ENCODE assay signal across 24 cellular contexts in genomic region chr10:25831138-25831537, GRCh38.
"Had no signal": no experiment of that assay in that cellular context is flagged by ENCODE, and none has a peak within 500 bp of the region (broad histone marks: within the 10 kb centered on the region; RNA-seq: fewer than 3 reads in every experiment).

No MANE protein-coding gene starts in this region.

- ATAC-seq: activated CD8-positive, alpha-beta T cell treated with anti-CD3 and anti-CD28 coated beads for 36 hours; activated naive CD8-positive, alpha-beta T cell treated with anti-CD3 and anti-CD28 coated beads, Interleukin-2, amount 50 U/mL, for 24 hours; activated T-cell treated with anti-CD3 and anti-CD28 coated beads, Interleukin-2, amount 50 U/mL, for 4 hours; activated T-helper 17 cell treated with anti-CD3 and anti-CD28 coated beads, Interleukin-2, amount 50 U/mL, for 72 hours; heart right ventricle; left colon; naive thymus-derived CD4-positive, alpha-beta T cell; sciatic nerve; stimulated activated naive CD8-positive, alpha-beta T cell treated with anti-CD3 and anti-CD28 coated beads, Interleukin-15, Interleukin-2, amounts not matched to agents 100 U/mL and 50 U/mL, for 24 hours had no signal

- H3K9ac ChIP-seq: neural progenitor cell had no signal

- H3K27ac ChIP-seq: esophagus squamous epithelium, heart right ventricle, neural progenitor cell, skin epidermis, testis, transverse colon had no signal

- H3K4me3 ChIP-seq: esophagus squamous epithelium, heart right ventricle, neural progenitor cell, skin epidermis, testis, transverse colon had no signal

- H3K9me3 Mint-ChIP-seq: activated CD8-positive, alpha-beta T cell treated with anti-CD3 and anti-CD28 coated beads for 36 hours; activated naive CD4-positive, alpha-beta T cell treated with anti-CD3 and anti-CD28 coated beads, Interleukin-2, amount 50 U/mL, for 24 hours; activated T-helper 17 cell treated with anti-CD3 and anti-CD28 coated beads, Interleukin-2, amount 50 U/mL, for 72 hours had no signal

- H3K27me3 ChIP-seq: esophagus squamous epithelium, neural progenitor cell, testis, transverse colon had no signal

- H3K27ac Mint-ChIP-seq: activated CD4-positive, alpha-beta T cell treated with anti-CD3 and anti-CD28 coated beads, Interleukin-2, amount 10 ng/mL, durations not matched to agents 7 days and 5 days; activated CD8-positive, alpha-beta T cell treated with anti-CD3 and anti-CD28 coated beads for 36 hours; activated naive CD4-positive, alpha-beta T cell treated with anti-CD3 and anti-CD28 coated beads, Interleukin-2, amount 50 U/mL, for 24 hours; activated naive CD8-positive, alpha-beta T cell treated with anti-CD3 and anti-CD28 coated beads, Interleukin-2, amount 50 U/mL, for 24 hours; activated T-helper 17 cell treated with anti-CD3 and anti-CD28 coated beads, Interleukin-2, amount 50 U/mL, for 72 hours; memory B cell; naive thymus-derived CD4-positive, alpha-beta T cell; neural progenitor cell had no signal

- H3K4me3 Mint-ChIP-seq: activated CD4-positive, alpha-beta T cell treated with anti-CD3 and anti-CD28 coated beads, Interleukin-2, amount 10 ng/mL, durations not matched to agents 7 days and 5 days; activated CD8-positive, alpha-beta T cell treated with anti-CD3 and anti-CD28 coated beads for 36 hours; activated naive CD4-positive, alpha-beta T cell treated with anti-CD3 and anti-CD28 coated beads, Interleukin-2, amount 50 U/mL, for 24 hours; activated naive CD8-positive, alpha-beta T cell treated with anti-CD3 and anti-CD28 coated beads, Interleukin-2, amount 50 U/mL, for 24 hours; activated T-cell treated with anti-CD3 and anti-CD28 coated beads, Interleukin-2, amount 50 U/mL, for 4 hours; activated T-helper 17 cell treated with anti-CD3 and anti-CD28 coated beads, Interleukin-2, amount 50 U/mL, for 72 hours; memory B cell; naive thymus-derived CD4-positive, alpha-beta T cell; neural progenitor cell had no signal

- H3K4me1 Mint-ChIP-seq: activated CD4-positive, alpha-beta T cell treated with anti-CD3 and anti-CD28 coated beads, Interleukin-2, amount 10 ng/mL, durations not matched to agents 7 days and 5 days; activated naive CD4-positive, alpha-beta T cell treated with anti-CD3 and anti-CD28 coated beads, Interleukin-2, amount 50 U/mL, for 24 hours; activated naive CD8-positive, alpha-beta T cell treated with anti-CD3 and anti-CD28 coated beads, Interleukin-2, amount 50 U/mL, for 24 hours; activated T-helper 17 cell treated with anti-CD3 and anti-CD28 coated beads, Interleukin-2, amount 50 U/mL, for 72 hours; memory B cell; naive thymus-derived CD4-positive, alpha-beta T cell had no signal

- H3K4me1 ChIP-seq: esophagus squamous epithelium, heart right ventricle, testis, transverse colon had no signal

- DNase-seq: activated CD4-positive, alpha-beta T cell treated with anti-CD3 and anti-CD28 coated beads, Interleukin-2, amount 10 ng/mL, durations not matched to agents 7 days and 5 days; activated CD4-positive, CD25-positive, alpha-beta regulatory T cell treated with anti-CD3 and anti-CD28 coated beads, Interleukin-2, amount 50 U/mL, for 72 hours; activated CD8-positive, alpha-beta T cell treated with anti-CD3 and anti-CD28 coated beads for 36 hours; activated naive CD8-positive, alpha-beta T cell treated with anti-CD3 and anti-CD28 coated beads, Interleukin-2, amount 50 U/mL, for 24 hours; activated T-cell treated with anti-CD3 and anti-CD28 coated beads, Interleukin-2, amount 50 U/mL, for 4 hours; dermis blood vessel endothelial cell; effector CD4-positive, alpha-beta T cell; esophagus squamous epithelium; foreskin melanocyte; heart right ventricle; left colon; midbrain; naive thymus-derived CD4-positive, alpha-beta T cell; stimulated activated CD4-positive, alpha-beta T cell treated with anti-CD3 and anti-CD28 coated beads, Interleukin-12 subunit alpha, Interleukin-12 subunit beta, amount 100 ng/mL, for 4 hours; stimulated activated CD4-positive, alpha-beta T cell treated with anti-CD3 and anti-CD28 coated beads, Interleukin-4, amount 100 ng/mL, for 1 hour; stimulated activated naive CD8-positive, alpha-beta T cell treated with anti-CD3 and anti-CD28 coated beads, Interleukin-15, Interleukin-2, amounts not matched to agents 100 U/mL and 50 U/mL, for 24 hours; testis; transverse colon had no signal

- H2AFZ ChIP-seq: neural progenitor cell had no signal

- H3K36me3 ChIP-seq: esophagus squamous epithelium, heart right ventricle, neural progenitor cell, transverse colon had no signal

- H3K36me3 Mint-ChIP-seq: activated naive CD4-positive, alpha-beta T cell treated with anti-CD3 and anti-CD28 coated beads, Interleukin-2, amount 50 U/mL, for 24 hours; memory B cell; naive thymus-derived CD4-positive, alpha-beta T cell; neural progenitor cell had no signal

- H3K9me3 ChIP-seq: esophagus squamous epithelium, testis, transverse colon had no signal

- H3K4me2 ChIP-seq: neural progenitor cell had no signal

- H3K27me3 Mint-ChIP-seq: memory B cell had no signal
